ENCODE assay signal across 12 cellular contexts in genomic region chr17:17071531-17072360, GRCh38. TPM values are rescaled to one million over a fixed set of nuclear protein-coding genes. Genes with fewer than 3 reads are reported as not detected.
DNase-seq lines count a peak whose midpoint lies in the region; ATAC-seq and TF ChIP-seq lines count a peak whose summit lies in the region.
"Had no signal": no experiment of that assay in that cellular context is flagged by ENCODE, and none has a peak within 500 bp of the region (broad histone marks: within the 10 kb centered on the region; RNA-seq: fewer than 3 reads in every experiment).

No MANE protein-coding gene starts in this region.

- H3K4me3 Mint-ChIP-seq in stimulated activated effector memory CD8-positive, alpha-beta T cell treated with anti-CD3 and anti-CD28 coated beads, Interleukin-12 subunit alpha, Interleukin-12 subunit beta, amount 100 ng/mL, for 72 hours = no peak overlapping the region
- H3K4me3 Mint-ChIP-seq: stimulated activated memory B cell treated with anti-CD40 and anti-IgM and Interleukin-4, amounts not matched to agents 10 μg/mL and 1 μg/mL and 100 μg/mL, for 72 hours had no signal

- no peaks in the 10 kb centered on the region for H3K27me3 ChIP-seq in stomach
- H3K27me3 ChIP-seq: brain microvascular endothelial cell had no signal

- H3K9me3 ChIP-seq in HEK293 (ENCODE audit: control insufficient read depth, insufficient read depth, low read depth, low read length) = no peaks in the 10 kb centered on the region
- no peaks in the 10 kb centered on the region for H3K9me3 ChIP-seq in stomach

- TF ChIP-seq EP300 in stomach (IDR thresholded peaks at IDR 0.05) = no peak

- 78 to 86% (median 85%) methylated on average over 9 to 14 of the region's 14 CpGs for WGBS in stomach, 5 donors

- CTCF ChIA-PET in HEK293 (lab: Yijun Ruan, JAX) = no interaction called here

- no peak for TF ChIP-seq POLR2A in stomach (IDR thresholded peaks at IDR 0.05)

- H3K9me3 Mint-ChIP-seq in stimulated activated effector memory CD8-positive, alpha-beta T cell treated with anti-CD3 and anti-CD28 coated beads, Interleukin-12 subunit alpha, Interleukin-12 subunit beta, amount 100 ng/mL, for 72 hours = no peaks in the 10 kb centered on the region

- no peak for TF ChIP-seq CTCF in HEK293 (tag by site-specific recombination; IDR thresholded peaks at IDR 0.05)
- no peak for TF ChIP-seq CTCF in stomach (IDR thresholded peaks at IDR 0.05)

- H3K27ac Mint-ChIP-seq in stimulated activated effector memory CD8-positive, alpha-beta T cell treated with anti-CD3 and anti-CD28 coated beads, Interleukin-12 subunit alpha, Interleukin-12 subunit beta, amount 100 ng/mL, for 72 hours = peak overlapping the region; percentile 21
- H3K27ac Mint-ChIP-seq: stimulated activated memory B cell treated with anti-CD40 and anti-IgM and Interleukin-4, amounts not matched to agents 10 μg/mL and 1 μg/mL and 100 μg/mL, for 72 hours had no signal

- POLR2A ChIA-PET in HEK293 (lab: Yijun Ruan, JAX) = no interaction called here

- H3K36me3 ChIP-seq in HEK293 (ENCODE audit: control insufficient read depth in 2 of 2, insufficient read depth in 1 of 2, low read length in 2 of 2) (peaks cover 5 to 41% of the 10 kb centered on the region in 2 experiments), stomach (peaks cover 14 to 29% (median 24%) of the 10 kb centered on the region in 4 donors)

- H3K27ac ChIP-seq in HEK293 (ENCODE audit: extremely low read depth, low read depth, low read length) = no peak overlapping the region
- H3K27ac ChIP-seq in stomach = no peak overlapping the region
- H3K27ac ChIP-seq: brain microvascular endothelial cell had no signal

- intact Hi-C loops in stomach (cut with DNase I; ENCODE audit: low total_unique reads) = no loop called here

- peaks cover 86% of the 10 kb centered on the region for H3K4me1 Mint-ChIP-seq in stimulated activated effector memory CD8-positive, alpha-beta T cell treated with anti-CD3 and anti-CD28 coated beads, Interleukin-12 subunit alpha, Interleukin-12 subunit beta, amount 100 ng/mL, for 72 hours

- ATAC-seq in stimulated activated effector memory CD8-positive, alpha-beta T cell treated with anti-CD3 and anti-CD28 coated beads, Interleukin-12 subunit alpha, Interleukin-12 subunit beta, amount 100 ng/mL, for 72 hours = no peak
- ATAC-seq: GM12878; HCT116; stimulated activated memory B cell treated with anti-CD40 and anti-IgM and Interleukin-4, amounts not matched to agents 10 μg/mL and 1 μg/mL and 100 μg/mL, for 72 hours had no signal

- DNase-seq in SW480 (ENCODE audit: low spot score) (peak; percentile 64), kidney glomerular epithelial cell (lab: John Stamatoyannopoulos, UW) (peak; percentile 49), stomach (no peak)
- DNase-seq in stimulated activated effector memory CD8-positive, alpha-beta T cell treated with anti-CD3 and anti-CD28 coated beads, Interleukin-12 subunit alpha, Interleukin-12 subunit beta, amount 100 ng/mL, for 72 hours (ENCODE audit: low spot score in 2 of 2) = no peak
- no peak for DNase-seq in stimulated activated CD4-positive, alpha-beta T cell treated with anti-CD3 and anti-CD28 coated beads, Interleukin-15, amount 100 ng/mL, for 24 hours
- DNase-seq in central memory CD4-positive, alpha-beta T cell = no peak
- DNase-seq: brain microvascular endothelial cell, erythroblast had no signal

- H3K4me1 ChIP-seq in HEK293 (ENCODE audit: control insufficient read depth, insufficient read depth, low read length) = peaks cover 10% of the 10 kb centered on the region
- peaks cover 35 to 68% (median 60%) of the 10 kb centered on the region in 4 donors for H3K4me1 ChIP-seq in stomach

- H3K36me3 Mint-ChIP-seq in stimulated activated effector memory CD8-positive, alpha-beta T cell treated with anti-CD3 and anti-CD28 coated beads, Interleukin-12 subunit alpha, Interleukin-12 subunit beta, amount 100 ng/mL, for 72 hours = peaks cover 31% of the 10 kb centered on the region

- H3K4me3 ChIP-seq in HEK293 (ENCODE audit: low read depth, low read length) (no peak overlapping the region), stomach (no peak overlapping the region)
- H3K4me3 ChIP-seq: GM12878 had no signal

TF ChIP-seq in HEK293, 187 proteins besides CTCF, POLR2A, EP300 and RAD21:
- peak; percentile 40; the same call in 1 of the 2 replicates for TF ChIP-seq GLIS1 (tag by site-specific recombination; IDR thresholded peaks at IDR 0.05)
- no peak for TF ChIP-seq ZNF610 (tag by site-specific recombination; IDR thresholded peaks at IDR 0.05; ENCODE audit: borderline replicate concordance)
- TF ChIP-seq ZNF664 (tag by site-specific recombination; IDR thresholded peaks at IDR 0.05) = no peak
- peak; percentile 96 for TF ChIP-seq ZFHX2 (tag by site-specific recombination; conservative IDR thresholded peaks at IDR 0.05)
- peak; percentile 96 for TF ChIP-seq EGR2 (tag by site-specific recombination; IDR thresholded peaks at IDR 0.05; ENCODE audit: low read depth)

RNA-seq across cellular contexts. Expression of gene MPRIP, which starts 29.5 kb away (rescaled TPM):
- 100 to 1,000 TPM; 145 to 518 (median 261) TPM for total RNA-seq in stomach
- 100 to 1,000 TPM in 2 of 3 donors, 10 to 100 TPM in 1; 80.2 to 123 (median 114) TPM for polyA plus RNA-seq in stomach

Comparison
In these comparisons a context has a peak if more than half of its experiments do, and no peak if none do; other contexts are left out.
1. DNase-seq: peak in SW480 (single experiment) and kidney glomerular epithelial cell (single experiment); none in stimulated activated effector memory CD8-positive, alpha-beta T cell treated with anti-CD3 and anti-CD28 coated beads, Interleukin-12 subunit alpha, Interleukin-12 subunit beta, amount 100 ng/mL, for 72 hours (0 of 2), stomach (single experiment), stimulated activated CD4-positive, alpha-beta T cell treated with anti-CD3 and anti-CD28 coated beads, Interleukin-15, amount 100 ng/mL, for 24 hours (single experiment) and central memory CD4-positive, alpha-beta T cell (single experiment).